15 cellular contexts compared by ENCODE assay signal in genomic region chr3:23800731-23801130, GRCh38. TPM values are rescaled to one million over a fixed set of nuclear protein-coding genes. Genes with fewer than 3 reads are reported as not detected.
DNase-seq lines count a peak whose midpoint lies in the region; ATAC-seq and TF ChIP-seq lines count a peak whose summit lies in the region.
"Had no signal": no experiment of that assay in that cellular context is flagged by ENCODE, and none has a peak within 500 bp of the region (broad histone marks: within the 10 kb centered on the region; RNA-seq: fewer than 3 reads in every experiment).

No MANE protein-coding gene starts in this region.

- intact Hi-C loops in heart right ventricle (cut with DNase I): loop anchor here in 5 of 10 donors (10.0 kb wide), 3 partner anchors 66 to 616 kb away; partner anchors contain the start of gene UBE2E2 (in 3 of the 5)

- ATAC-seq in heart right ventricle: peak in 7 of 8 donors; percentile 57 to 82 (median 70)
- ATAC-seq: stimulated activated effector memory CD8-positive, alpha-beta T cell treated with anti-CD3 and anti-CD28 coated beads, Interleukin-12 subunit alpha, Interleukin-12 subunit beta, amount 100 ng/mL, for 72 hours had no signal

- H2AFZ ChIP-seq in SK-N-SH (ENCODE audit: low read depth): no peak overlapping the region
- H2AFZ ChIP-seq in neural progenitor cell (replicated peaks): no peak overlapping the region

- H3K4me3 ChIP-seq in SK-N-SH (ENCODE audit: low read depth in 2 of 2, low read length in 1 of 2): no peak overlapping the region
- H3K4me3 ChIP-seq in heart right ventricle: no peak overlapping the region
- H3K4me3 ChIP-seq in neural progenitor cell: no peak overlapping the region
- H3K4me3 ChIP-seq: BLaER1 treated with 17β-estradiol and CSF1 and Interleukin-3, amounts not matched to agents 10 nM and 100 nM had no signal

- H3K27ac Mint-ChIP-seq in type B pancreatic cell: no peak overlapping the region
- no peak overlapping the region for H3K27ac Mint-ChIP-seq in neural progenitor cell
- H3K27ac Mint-ChIP-seq: activated naive CD4-positive, alpha-beta T cell treated with anti-CD3 and anti-CD28 coated beads, Interleukin-2, amount 50 U/mL, for 24 hours had no signal

- peak; percentile 81 for TF ChIP-seq RAD21 in SK-N-SH (IDR thresholded peaks at IDR 0.05; ENCODE audit: low read length)

- H3K9ac ChIP-seq in SK-N-SH (no peak overlapping the region), neural progenitor cell (no peak overlapping the region)
- H3K9ac ChIP-seq: BLaER1 treated with 17β-estradiol and CSF1 and Interleukin-3, amounts not matched to agents 10 nM and 100 nM had no signal

- H3K4me1 Mint-ChIP-seq in type B pancreatic cell (ENCODE audit: unreplicated experiment) (peaks cover 8% of the 10 kb centered on the region), neural progenitor cell (peaks cover 12% of the 10 kb centered on the region)

- H3K9me2 ChIP-seq in SK-N-SH: no peaks in the 10 kb centered on the region

- CTCF ChIA-PET in SK-N-SH (lab: Yijun Ruan, JAX): interaction anchor here (0.6 to 1.6 kb wide), 6 partner anchors 12 to 611 kb away, joined by 3 to 6 read pairs (median 4); no protein-coding TSS in a partner anchor

- no peaks in the 10 kb centered on the region for H4K20me1 ChIP-seq in SK-N-SH (ENCODE audit: insufficient read depth)
- no peaks in the 10 kb centered on the region for H4K20me1 ChIP-seq in neural progenitor cell (ENCODE audit: low read depth)
- H4K20me1 ChIP-seq: BLaER1 treated with 17β-estradiol and CSF1 and Interleukin-3, amounts not matched to agents 10 nM and 100 nM had no signal

- H3K4me3 Mint-ChIP-seq in type B pancreatic cell: no peak overlapping the region
- H3K4me3 Mint-ChIP-seq in neural progenitor cell: no peak overlapping the region
- H3K4me3 Mint-ChIP-seq: activated naive CD4-positive, alpha-beta T cell treated with anti-CD3 and anti-CD28 coated beads, Interleukin-2, amount 50 U/mL, for 24 hours; stimulated activated effector memory CD8-positive, alpha-beta T cell treated with anti-CD3 and anti-CD28 coated beads, Interleukin-12 subunit alpha, Interleukin-12 subunit beta, amount 100 ng/mL, for 72 hours had no signal

- no peaks in the 10 kb centered on the region for H3K36me3 ChIP-seq in SK-N-SH (replicated peaks in 1 of 2; ENCODE audit: control insufficient read depth in 1 of 2, insufficient read depth in 2 of 2, low read length in 1 of 2)
- H3K36me3 ChIP-seq in heart right ventricle: no peaks in the 10 kb centered on the region
- H3K36me3 ChIP-seq in neural progenitor cell: no peaks in the 10 kb centered on the region
- H3K36me3 ChIP-seq: BLaER1 treated with 17β-estradiol and CSF1 and Interleukin-3, amounts not matched to agents 10 nM and 100 nM had no signal

- H3K36me3 Mint-ChIP-seq in type B pancreatic cell (no peaks in the 10 kb centered on the region), neural progenitor cell (no peaks in the 10 kb centered on the region)
- H3K36me3 Mint-ChIP-seq: activated naive CD4-positive, alpha-beta T cell treated with anti-CD3 and anti-CD28 coated beads, Interleukin-2, amount 50 U/mL, for 24 hours had no signal

- H3K9me3 ChIP-seq in SK-N-SH (no peaks in the 10 kb centered on the region), heart right ventricle (no peaks in the 10 kb centered on the region), neural progenitor cell (ENCODE audit: low read depth) (no peaks in the 10 kb centered on the region)
- H3K9me3 ChIP-seq: BLaER1 treated with 17β-estradiol and CSF1 and Interleukin-3, amounts not matched to agents 10 nM and 100 nM had no signal

- H3K4me2 ChIP-seq in SK-N-SH (no peak overlapping the region), neural progenitor cell (no peak overlapping the region)
- H3K4me2 ChIP-seq: BLaER1 treated with 17β-estradiol and CSF1 and Interleukin-3, amounts not matched to agents 10 nM and 100 nM had no signal

- H3K9me3 Mint-ChIP-seq in type B pancreatic cell (no peaks in the 10 kb centered on the region), neural progenitor cell (no peaks in the 10 kb centered on the region)
- H3K9me3 Mint-ChIP-seq: activated naive CD4-positive, alpha-beta T cell treated with anti-CD3 and anti-CD28 coated beads, Interleukin-2, amount 50 U/mL, for 24 hours; stimulated activated effector memory CD8-positive, alpha-beta T cell treated with anti-CD3 and anti-CD28 coated beads, Interleukin-12 subunit alpha, Interleukin-12 subunit beta, amount 100 ng/mL, for 72 hours had no signal

- H3K4me1 ChIP-seq in SK-N-SH (ENCODE audit: control insufficient read depth in 1 of 2, insufficient read depth in 2 of 2, low read depth in 1 of 2, low read length in 1 of 2) (no peaks in the 10 kb centered on the region; a peak in 1 of 4 replicates), heart right ventricle (peaks cover 0 to 4% (median 0%) of the 10 kb centered on the region in 9 donors), neural progenitor cell (peaks cover 25% of the 10 kb centered on the region)

- H3K79me2 ChIP-seq in SK-N-SH (ENCODE audit: insufficient read depth) (no peaks in the 10 kb centered on the region), neural progenitor cell (ENCODE audit: low read depth) (no peaks in the 10 kb centered on the region)

- H3K27me3 ChIP-seq in SK-N-SH (ENCODE audit: insufficient read depth): no peaks in the 10 kb centered on the region
- no peaks in the 10 kb centered on the region for H3K27me3 ChIP-seq in heart right ventricle
- H3K27me3 ChIP-seq in neural progenitor cell: no peaks in the 10 kb centered on the region
- H3K27me3 ChIP-seq: BLaER1 treated with 17β-estradiol and CSF1 and Interleukin-3, amounts not matched to agents 10 nM and 100 nM had no signal

- 68% methylated on average over 3 of the region's 3 CpGs for WGBS in SK-N-SH (ENCODE audit: low lambda C conversion rate)
- 58 to 73% methylated on average over 3 of the region's 3 CpGs for WGBS in heart right ventricle, 2 donors

- DNase-seq in NOMO-1 treated with DMSO at 0.1 percent for 48 hours (lab: John Stamatoyannopoulos, UW; ENCODE audit: unreplicated experiment) (peak; percentile 20), NOMO-1 treated with dmso at 0.1 percent for 144 hours (lab: John Stamatoyannopoulos, UW; ENCODE audit: unreplicated experiment) (no peak), SK-N-SH (peak; percentile 42), heart right ventricle (no peak), type B pancreatic cell (ENCODE audit: extremely low spot score, unreplicated experiment) (no peak), neural progenitor cell (ENCODE audit: low spot score) (no peak), AG08396 (ENCODE audit: low spot score) (no peak), activated gamma-delta T cell treated with Interleukin-2 at 50 U/mL for 16 hours (no peak)
- DNase-seq: hypothalamus, MV-4-11, retina, T-helper 1 cell had no signal

- H3F3A ChIP-seq in SK-N-SH (replicated peaks; ENCODE audit: insufficient read depth) (no peaks in the 10 kb centered on the region), neural progenitor cell (ENCODE audit: low read depth) (peaks cover 5% of the 10 kb centered on the region)

- TF ChIP-seq EP300 in SK-N-SH (IDR thresholded peaks at IDR 0.05; ENCODE audit: borderline replicate concordance in 1 of 2, low read depth in 1 of 2, low read length in 1 of 2): no peak

- H3K27me3 Mint-ChIP-seq in type B pancreatic cell (no peaks in the 10 kb centered on the region), neural progenitor cell (ENCODE audit: insufficient read depth, low read depth) (no peaks in the 10 kb centered on the region)
- H3K27me3 Mint-ChIP-seq: activated naive CD4-positive, alpha-beta T cell treated with anti-CD3 and anti-CD28 coated beads, Interleukin-2, amount 50 U/mL, for 24 hours had no signal

- no peak overlapping the region for H3K27ac ChIP-seq in SK-N-SH (ENCODE audit: low read depth in 2 of 2, low read length in 1 of 2)
- no peak overlapping the region for H3K27ac ChIP-seq in heart right ventricle
- no peak overlapping the region for H3K27ac ChIP-seq in neural progenitor cell
- H3K27ac ChIP-seq: BLaER1 treated with 17β-estradiol and CSF1 and Interleukin-3, amounts not matched to agents 10 nM and 100 nM had no signal

- TF ChIP-seq CTCF in SK-N-SH (IDR thresholded peaks at IDR 0.05): peak; percentile 50
- peak in 7 of 9 donors; percentile 30 to 60 (median 42) for TF ChIP-seq CTCF in heart right ventricle (IDR thresholded peaks at IDR 0.05)
- TF ChIP-seq CTCF in type B pancreatic cell (conservative IDR thresholded peaks at IDR 0.05): peak; percentile 21
- TF ChIP-seq CTCF in neural progenitor cell (IDR thresholded peaks at IDR 0.05): no peak

- POLR2A ChIA-PET in SK-N-SH (lab: Yijun Ruan, JAX): no interaction called here

TF ChIP-seq in SK-N-SH, 30 proteins besides CTCF, POLR2A, EP300 and RAD21:
- TF ChIP-seq NFIC (IDR thresholded peaks at IDR 0.05; ENCODE audit: borderline replicate concordance) (no peak), SMC3 (IDR thresholded peaks at IDR 0.05; ENCODE audit: low read depth, low read length) (peak; percentile 59)

RNA-seq across cellular contexts. Expression of gene UBE2E1, which starts 5.0 kb away (rescaled TPM):
- polyA plus RNA-seq in SK-N-SH (2012; rRNA removed) (59.9 and 85.2 TPM in 2 replicates), heart right ventricle (10 to 100 TPM; 45.2 to 64.9 TPM)
- 90.1 and 110 TPM in 2 replicates for polyA plus RNA-seq in SK-N-SH (2012; cell fraction: cytosol; rRNA removed)
- 23.7 and 54.6 TPM in 2 replicates for polyA plus RNA-seq in SK-N-SH (2012; cell fraction: nucleus; rRNA removed)
- total RNA-seq in heart right ventricle (10 to 100 TPM; 59.7 to 88.8 (median 65.9) TPM), type B pancreatic cell (ENCODE audit: low replicate concordance) (93.2 and 110 TPM in 2 replicates), neural progenitor cell (ENCODE audit: low replicate concordance) (376 and 391 TPM in 2 replicates)

Comparison
In these comparisons a context has a peak if more than half of its experiments do, and no peak if none do; other contexts are left out.
1. DNase-seq: peak in NOMO-1 treated with DMSO at 0.1 percent for 48 hours (single experiment) and SK-N-SH (single experiment); none in NOMO-1 treated with dmso at 0.1 percent for 144 hours (single experiment), heart right ventricle (0 of 2), type B pancreatic cell (single experiment), neural progenitor cell (single experiment), AG08396 (single experiment) and activated gamma-delta T cell treated with Interleukin-2 at 50 U/mL for 16 hours (single experiment).